In the genomic region with DNA sequence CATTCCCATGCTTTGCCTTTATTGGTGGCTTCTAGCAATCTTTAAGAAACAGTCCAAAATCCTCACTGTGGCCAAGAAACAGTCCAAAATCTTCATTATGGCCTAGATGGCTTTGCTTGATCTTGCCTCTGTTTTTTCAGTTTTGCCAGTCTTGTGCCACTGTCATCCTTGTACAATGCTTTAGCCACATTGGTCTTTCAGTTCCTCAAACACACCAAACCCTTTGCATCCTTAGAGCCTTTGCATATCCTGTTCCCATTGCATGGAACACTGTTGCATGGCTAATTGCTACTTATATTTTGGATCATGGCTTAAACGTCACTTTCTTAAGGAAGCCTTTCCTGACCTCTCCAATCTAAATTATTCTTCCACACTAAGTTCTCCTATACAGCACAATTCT, we compare ENCODE assay signal across 22 cellular contexts. TPM values are rescaled to one million over a fixed set of nuclear protein-coding genes. Genes with fewer than 3 reads are reported as not detected.
DNase-seq lines count a peak whose midpoint lies in the region; ATAC-seq and TF ChIP-seq lines count a peak whose summit lies in the region.
"Had no signal": no experiment of that assay in that cellular context is flagged by ENCODE, and none has a peak within 500 bp of the region (broad histone marks: within the 10 kb centered on the region; RNA-seq: fewer than 3 reads in every experiment).

No MANE protein-coding gene starts in this region.

- H3K27me3 ChIP-seq in Karpas-422 (ENCODE audit: low read length) (no peaks in the 10 kb centered on the region), upper lobe of right lung (no peaks in the 10 kb centered on the region)
- H3K27me3 ChIP-seq: colonic mucosa, neutrophil, Peyer's patch, right atrium auricular region, upper lobe of left lung had no signal

- H3K27me3 Mint-ChIP-seq in type B pancreatic cell = no peaks in the 10 kb centered on the region
- H3K27me3 Mint-ChIP-seq: activated naive CD4-positive, alpha-beta T cell treated with anti-CD3 and anti-CD28 coated beads, Interleukin-2, amount 50 U/mL, for 24 hours; stimulated activated naive CD8-positive, alpha-beta T cell treated with anti-CD3 and anti-CD28 coated beads, Interleukin-15, amount 100 ng/mL, for 72 hours had no signal

- intact Hi-C loops in upper lobe of right lung (cut with DNase I) = no loop called here

- TF ChIP-seq CTCF in upper lobe of right lung (IDR thresholded peaks at IDR 0.05) = no peak
- no peak for TF ChIP-seq CTCF in type B pancreatic cell (conservative IDR thresholded peaks at IDR 0.05)

- H3K9me3 ChIP-seq in Karpas-422 (ENCODE audit: low read length) (no peaks in the 10 kb centered on the region), upper lobe of right lung (no peaks in the 10 kb centered on the region)
- H3K9me3 ChIP-seq: colonic mucosa, neutrophil, Peyer's patch, right atrium auricular region, upper lobe of left lung had no signal

- no peaks in the 10 kb centered on the region for H3K9me3 Mint-ChIP-seq in type B pancreatic cell
- H3K9me3 Mint-ChIP-seq: activated naive CD4-positive, alpha-beta T cell treated with anti-CD3 and anti-CD28 coated beads, Interleukin-2, amount 50 U/mL, for 24 hours; stimulated activated naive CD8-positive, alpha-beta T cell treated with anti-CD3 and anti-CD28 coated beads, Interleukin-15, amount 100 ng/mL, for 72 hours had no signal

- no peak overlapping the region for H3K4me3 ChIP-seq in Karpas-422 (ENCODE audit: low read length)
- H3K4me3 ChIP-seq in upper lobe of right lung = no peak overlapping the region
- H3K4me3 ChIP-seq: colonic mucosa, Peyer's patch, right atrium auricular region, upper lobe of left lung had no signal

- peaks cover 26% of the 10 kb centered on the region for H3K36me3 Mint-ChIP-seq in type B pancreatic cell

- H3K9me2 ChIP-seq in Karpas-422 (replicated peaks; ENCODE audit: insufficient read depth, low read length) = no peaks in the 10 kb centered on the region

- peaks cover 58% of the 10 kb centered on the region for H3K79me2 ChIP-seq in Karpas-422 (ENCODE audit: low read length)

- peak; percentile 10 for DNase-seq in SIG-M5 treated with dmso at 0.1 percent for 504 hours (lab: John Stamatoyannopoulos, UW; ENCODE audit: unreplicated experiment)
- DNase-seq in SIG-M5 (lab: John Stamatoyannopoulos, UW) = no peak
- peak; percentile 58 for DNase-seq in Karpas-422
- no peak for DNase-seq in upper lobe of right lung
- DNase-seq in C1 segment of cervical spinal cord (lab: John Stamatoyannopoulos, UW) = no peak
- no peak for DNase-seq in type B pancreatic cell (ENCODE audit: extremely low spot score, unreplicated experiment)
- DNase-seq: colonic mucosa; foreskin fibroblast; left cardiac atrium; NCI-H1105; NCI-H526; Peyer's patch; stimulated activated CD4-positive, alpha-beta T cell treated with anti-CD3 and anti-CD28 coated beads, Interleukin-15, amount 100 ng/mL, for 24 hours; stimulated activated naive CD8-positive, alpha-beta T cell treated with anti-CD3 and anti-CD28 coated beads, Interleukin-15, amount 100 ng/mL, for 72 hours; upper lobe of left lung had no signal

- peaks cover 66% of the 10 kb centered on the region for H3K36me3 ChIP-seq in Karpas-422 (ENCODE audit: insufficient read depth, low read length)
- H3K36me3 ChIP-seq in upper lobe of right lung = peaks cover 66% of the 10 kb centered on the region
- H3K36me3 ChIP-seq: colonic mucosa had no signal

- H4K20me1 ChIP-seq in Karpas-422 (ENCODE audit: insufficient read depth, low read depth, low read length) = no peaks in the 10 kb centered on the region

- peaks cover 6% of the 10 kb centered on the region for H3K4me1 Mint-ChIP-seq in type B pancreatic cell (ENCODE audit: unreplicated experiment)
- H3K4me1 Mint-ChIP-seq: activated naive CD4-positive, alpha-beta T cell treated with anti-CD3 and anti-CD28 coated beads, Interleukin-2, amount 50 U/mL, for 24 hours; stimulated activated naive CD8-positive, alpha-beta T cell treated with anti-CD3 and anti-CD28 coated beads, Interleukin-15, amount 100 ng/mL, for 72 hours had no signal

- peaks cover 38% of the 10 kb centered on the region for H3K4me1 ChIP-seq in Karpas-422 (ENCODE audit: low read length)
- peaks cover 5% of the 10 kb centered on the region for H3K4me1 ChIP-seq in upper lobe of right lung
- H3K4me1 ChIP-seq: colonic mucosa, Peyer's patch had no signal

- peak overlapping the region; percentile 72 for H3K27ac ChIP-seq in Karpas-422 (ENCODE audit: low read length)
- H3K27ac ChIP-seq in upper lobe of right lung = no peak overlapping the region
- H3K27ac ChIP-seq: C4-2B, colonic mucosa, right atrium auricular region, upper lobe of left lung had no signal

- H3K27ac Mint-ChIP-seq in type B pancreatic cell = no peak overlapping the region
- H3K27ac Mint-ChIP-seq: activated naive CD4-positive, alpha-beta T cell treated with anti-CD3 and anti-CD28 coated beads, Interleukin-2, amount 50 U/mL, for 24 hours had no signal

- H3K4me2 ChIP-seq in Karpas-422 (ENCODE audit: low read depth, low read length, poor library complexity, severe bottlenecking) = peak overlapping the region; percentile 40

- H3K9ac ChIP-seq in Karpas-422 (ENCODE audit: low read length) = no peak overlapping the region

- H3K4me3 Mint-ChIP-seq in type B pancreatic cell = no peak overlapping the region
- H3K4me3 Mint-ChIP-seq: activated naive CD4-positive, alpha-beta T cell treated with anti-CD3 and anti-CD28 coated beads, Interleukin-2, amount 50 U/mL, for 24 hours; stimulated activated naive CD8-positive, alpha-beta T cell treated with anti-CD3 and anti-CD28 coated beads, Interleukin-15, amount 100 ng/mL, for 72 hours had no signal

- no peak overlapping the region for H2AFZ ChIP-seq in Karpas-422 (ENCODE audit: low read length)

- peak; percentile 82 for ATAC-seq in GM21717 (IDR thresholded peaks at IDR 0.05; ENCODE audit: unreplicated experiment)
- peak; percentile 23 for ATAC-seq in upper lobe of right lung
- no peak for ATAC-seq in HG02885 (IDR thresholded peaks at IDR 0.05; ENCODE audit: poor library complexity, unreplicated experiment)
- ATAC-seq: HCT116; left cardiac atrium; stimulated activated naive CD8-positive, alpha-beta T cell treated with anti-CD3 and anti-CD28 coated beads, Interleukin-15, amount 100 ng/mL, for 72 hours had no signal

RNA-seq across cellular contexts. Expression of a gene that starts 22.1 kb away (rescaled TPM):
- total RNA-seq in Karpas-422 (2014; rRNA removed; shearing (Covaris generic); ENCODE audit: low replicate concordance) = 36.3 and 67.3 TPM in 2 replicates
- 31.9 TPM for total RNA-seq in upper lobe of right lung
- 41.2 and 51.4 TPM in 2 replicates for total RNA-seq in type B pancreatic cell (ENCODE audit: low replicate concordance)

RNA-seq across cellular contexts. Expression of a gene that starts 22.1 kb away (rescaled TPM):
- 8.5 and 14.5 TPM in 2 replicates for total RNA-seq in Karpas-422 (2014; rRNA removed; shearing (Covaris generic); ENCODE audit: low replicate concordance)
- total RNA-seq in upper lobe of right lung (17.5 TPM), type B pancreatic cell (ENCODE audit: low replicate concordance) (23.3 and 24.2 TPM in 2 replicates)

RNA-seq across cellular contexts. Expression of a gene that starts 58.0 kb away (rescaled TPM):
- not detected in 2 replicates for total RNA-seq in Karpas-422 (2014; rRNA removed; shearing (Covaris generic); ENCODE audit: low replicate concordance)
- total RNA-seq in upper lobe of right lung (16.9 TPM), type B pancreatic cell (ENCODE audit: low replicate concordance) (0.48 and 10.0 TPM in 2 replicates)

Comparison
In these comparisons a context has a peak if more than half of its experiments do, and no peak if none do; other contexts are left out.
1. DNase-seq: peak in SIG-M5 treated with dmso at 0.1 percent for 504 hours (single experiment) and Karpas-422 (single experiment); none in SIG-M5 (single experiment), upper lobe of right lung (single experiment), C1 segment of cervical spinal cord (0 of 14) and type B pancreatic cell (single experiment).